Comparison of ENCODE assay signal across 17 cellular contexts in genomic region chr15:75332093-75332492, GRCh38. TPM values are rescaled to one million over a fixed set of nuclear protein-coding genes. Genes with fewer than 3 reads are reported as not detected.
"Had no signal": no experiment of that assay in that cellular context is flagged by ENCODE, and none has a peak within 500 bp of the region (broad histone marks: within the 10 kb centered on the region; RNA-seq: fewer than 3 reads in every experiment).

No MANE protein-coding gene starts in this region.

RNA-seq across cellular contexts. Expression of gene GOLGA6D, which starts 49.5 kb away (rescaled TPM):
- total RNA-seq: colonic mucosa, dermis microvascular lymphatic vessel endothelial cell, esophagus mucosa, esophagus squamous epithelium, gastrocnemius medialis, glomerular endothelial cell, kidney epithelial cell, left cardiac atrium, left lung, left ventricle myocardium superior, lower lobe of right lung, lung microvascular endothelial cell, mesenteric fat pad, mesothelial cell of epicardium, mucosa of descending colon, myocyte had no signal
- polyA plus RNA-seq: heart right ventricle had no signal
